ENCODE assay signal across 8 cellular contexts in genomic region chr2:38146917-38147307, GRCh38.
DNase-seq lines count a peak whose midpoint lies in the region; ATAC-seq and TF ChIP-seq lines count a peak whose summit lies in the region.

No MANE protein-coding gene starts in this region.

- peaks cover 0 to 27% (median 8%) of the 10 kb centered on the region in 4 donors for H3K4me1 ChIP-seq in tibial nerve

- intact Hi-C loops in posterior cingulate gyrus (cut with DNase I): no loop called here

- DNase-seq in EL: peak; percentile 97
- DNase-seq in kidney glomerular epithelial cell (lab: John Stamatoyannopoulos, UW): peak; percentile 96
- no peak for DNase-seq in tibial nerve (ENCODE audit: low spot score in 2 of 2)
- no peak for DNase-seq in NCI-H446 (lab: John Stamatoyannopoulos, UW)
- no peak for DNase-seq in posterior cingulate gyrus

- TF ChIP-seq CTCF in tibial nerve (IDR thresholded peaks at IDR 0.05): no peak

- ATAC-seq in GM21367 (IDR thresholded peaks at IDR 0.05; ENCODE audit: unreplicated experiment) (peak; percentile 75), HG03558 (IDR thresholded peaks at IDR 0.05; ENCODE audit: extremely low read depth, unreplicated experiment) (peak; percentile 77)

- H3K27me3 ChIP-seq in tibial nerve: no peaks in the 10 kb centered on the region

- TF ChIP-seq EP300 in tibial nerve (IDR thresholded peaks at IDR 0.05): no peak

- no peak for TF ChIP-seq POLR2A in tibial nerve (IDR thresholded peaks at IDR 0.05)

- 40% methylated on average over 3 of the region's 3 CpGs for WGBS in tibial nerve, 2 donors

- no peaks in the 10 kb centered on the region for H3K36me3 ChIP-seq in tibial nerve

- no peaks in the 10 kb centered on the region for H3K9me3 ChIP-seq in tibial nerve

- H3K4me3 ChIP-seq in tibial nerve: peak overlapping the region in 1 of 4 donors; percentile 3

- H3K27ac ChIP-seq in angular gyrus (ENCODE audit: low read depth, low read length) (peak overlapping the region; percentile 69), tibial nerve (peak overlapping the region; percentile 50 to 88 (median 67))

Comparison
In these comparisons a context has a peak if more than half of its experiments do, and no peak if none do; other contexts are left out.
1. DNase-seq: peak in EL (single experiment) and kidney glomerular epithelial cell (single experiment); none in tibial nerve (0 of 2), NCI-H446 (0 of 2) and posterior cingulate gyrus (0 of 10).